In the genomic region with DNA sequence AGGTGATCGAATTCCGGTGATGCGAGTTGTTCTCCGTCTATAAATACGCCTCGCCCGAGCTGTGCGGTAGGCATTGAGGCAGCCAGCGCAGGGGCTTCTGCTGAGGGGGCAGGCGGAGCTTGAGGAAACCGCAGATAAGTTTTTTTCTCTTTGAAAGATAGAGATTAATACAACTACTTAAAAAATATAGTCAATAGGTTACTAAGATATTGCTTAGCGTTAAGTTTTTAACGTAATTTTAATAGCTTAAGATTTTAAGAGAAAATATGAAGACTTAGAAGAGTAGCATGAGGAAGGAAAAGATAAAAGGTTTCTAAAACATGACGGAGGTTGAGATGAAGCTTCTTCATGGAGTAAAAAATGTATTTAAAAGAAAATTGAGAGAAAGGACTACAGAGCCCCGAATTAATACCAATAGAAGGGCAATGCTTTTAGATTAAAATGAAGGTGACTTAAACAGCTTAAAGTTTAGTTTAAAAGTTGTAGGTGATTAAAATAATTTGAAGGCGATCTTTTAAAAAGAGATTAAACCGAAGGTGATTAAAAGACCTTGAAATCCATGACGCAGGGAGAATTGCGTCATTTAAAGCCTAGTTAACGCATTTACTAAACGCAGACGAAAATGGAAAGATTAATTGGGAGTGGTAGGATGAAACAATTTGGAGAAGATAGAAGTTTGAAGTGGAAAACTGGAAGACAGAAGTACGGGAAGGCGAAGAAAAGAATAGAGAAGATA, we compare ENCODE assay signal across 8 cellular contexts. TPM values are rescaled to one million over a fixed set of nuclear protein-coding genes. Genes with fewer than 3 reads are reported as not detected.
DNase-seq lines count a peak whose midpoint lies in the region; ATAC-seq and TF ChIP-seq lines count a peak whose summit lies in the region.

A gene (plus strand): TSS at position 69 of the 736 bp plus-strand sequence.

- peak within 1 kb of the TSS; percentile 98 for H3K27ac ChIP-seq in OCI-LY7 (ENCODE audit: low read depth, low read length, poor library complexity, severe bottlenecking)

- no peaks in the 10 kb centered on the region for H3K9me3 ChIP-seq in OCI-LY7 (ENCODE audit: low read length)

- H3K4me1 ChIP-seq in OCI-LY7 (ENCODE audit: insufficient read depth, low read length, poor library complexity, severe bottlenecking): peaks cover 39% of the 10 kb centered on the region

- H4K20me1 ChIP-seq in OCI-LY7 (ENCODE audit: insufficient read depth, low read length): peaks cover 49% of the 10 kb centered on the region

- peaks cover 17 to 40% (median 20%) of the 10 kb centered on the region in 3 donors for H3K4me1 Mint-ChIP-seq in IgD-negative memory B cell

- H3K27me3 Mint-ChIP-seq in IgD-negative memory B cell: no peaks in the 10 kb centered on the region

- H3K4me3 ChIP-seq in OCI-LY7 (ENCODE audit: low read depth, low read length, poor library complexity, severe bottlenecking): peak within 1 kb of the TSS; percentile 79
- H3K4me3 ChIP-seq in epithelial cell of esophagus (ENCODE audit: low read length): peak within 1 kb of the TSS; percentile 98

- peak within 1 kb of the TSS; percentile 65; the same call in 1 of the 2 replicates for H2AFZ ChIP-seq in OCI-LY7 (ENCODE audit: low read length)

- intact Hi-C loops in OCI-LY7 (cut with micrococcal nuclease; ENCODE audit: unreplicated experiment): no loop called here

- H3K36me3 ChIP-seq in OCI-LY7 (ENCODE audit: insufficient read depth, low read length): peaks cover 52% of the 10 kb centered on the region

- H3K4me2 ChIP-seq in OCI-LY7 (ENCODE audit: low read length): peak within 1 kb of the TSS; percentile 98

- H3K79me2 ChIP-seq in OCI-LY7 (ENCODE audit: insufficient read depth, low read depth, low read length): peaks cover 89% of the 10 kb centered on the region

- CTCF ChIA-PET in OCI-LY7 (lab: Charles Lee; ENCODE audit: unreplicated experiment): interaction anchor here (1.5 to 2.1 kb wide), 2 partner anchors 28 to 80 kb away, joined by 4 to 5 read pairs; no protein-coding TSS in a partner anchor

- H3K4me3 Mint-ChIP-seq in IgD-negative memory B cell: no peak within 1 kb of the TSS

- POLR2A ChIA-PET in OCI-LY7 (lab: Charles Lee): interaction anchor here (0.6 to 7.8 kb wide), 22 partner anchors 9 to 361 kb away, joined by 3 to 237 read pairs (median 6); a partner anchor contains a TSS

- H3K9me3 Mint-ChIP-seq in IgD-negative memory B cell: no peaks in the 10 kb centered on the region

- ATAC-seq in HG03159 (IDR thresholded peaks at IDR 0.05; ENCODE audit: unreplicated experiment): no peak

- H3K36me3 Mint-ChIP-seq in IgD-negative memory B cell: peaks cover 19% of the 10 kb centered on the region

- BruUV-seq in OCI-LY7 (replicated peaks; lab: Mats Ljungman, UMichigan): TSS peak; percentile 54

- no peak within 1 kb of the TSS for H3K27ac Mint-ChIP-seq in IgD-negative memory B cell

- H3K9me2 ChIP-seq in OCI-LY7 (ENCODE audit: insufficient read depth, low read length): no peaks in the 10 kb centered on the region

- TF ChIP-seq CTCF in GM10266 (IDR thresholded peaks at IDR 0.05; ENCODE audit: control insufficient read depth, insufficient read depth, low read depth, missing control alignments) (no peak), OCI-LY7 (conservative IDR thresholded peaks at IDR 0.05; ENCODE audit: low read length) (no peak), epithelial cell of esophagus (IDR thresholded peaks at IDR 0.05; ENCODE audit: insufficient read depth, low read depth, low read length, missing control alignments) (no peak)

- DNase-seq in GM10266 (ENCODE audit: extremely low spot score): peak; percentile 65
- DNase-seq in OCI-LY7 (ENCODE audit: low spot score): peak; percentile 97
- peak; percentile 99 for DNase-seq in activated CD8-positive, alpha-beta memory T cell treated with anti-CD3 and anti-CD28 coated beads, Interleukin-2, amount 50 U/mL, for 48 hours
- peak; percentile 93 for DNase-seq in epithelial cell of esophagus (ENCODE audit: low read depth)
- DNase-seq in mucosa of gallbladder (ENCODE audit: low spot score): peak; percentile 95
- DNase-seq in stimulated activated CD8-positive, alpha-beta memory T cell treated with anti-CD3 and anti-CD28 coated beads, Interleukin-4, amount 100 ng/mL, for 1 hour (ENCODE audit: low read depth in 2 of 2, low spot score in 1 of 2): peak; percentile 91 to 96

RNA-seq across cellular contexts. Expression of the gene that starts here (rescaled TPM):
- polyA plus RNA-seq in IgD-negative memory B cell: 3,054 TPM
- total RNA-seq in OCI-LY7 (2014; rRNA removed; shearing (Covaris generic)): 3,446 and 3,598 TPM in 2 replicates
- total RNA-seq in OCI-LY7 (2022) (5,974 and 7,097 TPM in 2 replicates), mucosa of gallbladder (9,267 TPM)
